11 cellular contexts compared by ENCODE assay signal in genomic region chr18:23998811-23999210, GRCh38. TPM values are rescaled to one million over a fixed set of nuclear protein-coding genes. Genes with fewer than 3 reads are reported as not detected.
DNase-seq lines count a peak whose midpoint lies in the region; ATAC-seq and TF ChIP-seq lines count a peak whose summit lies in the region.
"Had no signal": no experiment of that assay in that cellular context is flagged by ENCODE, and none has a peak within 500 bp of the region (broad histone marks: within the 10 kb centered on the region; RNA-seq: fewer than 3 reads in every experiment).

No MANE protein-coding gene starts in this region.

- TF ChIP-seq CTCF in fibroblast of the aortic adventitia (IDR thresholded peaks at IDR 0.05; ENCODE audit: insufficient read depth, low read length), result no peak
- TF ChIP-seq CTCF in GM10248 (IDR thresholded peaks at IDR 0.05; ENCODE audit: control extremely low read depth, extremely low read depth, low read depth, missing control alignments), result no peak

- ATAC-seq in HG02571 (IDR thresholded peaks at IDR 0.05; ENCODE audit: unreplicated experiment), result no peak
- ATAC-seq in GM19035 (IDR thresholded peaks at IDR 0.05; ENCODE audit: unreplicated experiment), result no peak

- CTCF ChIA-PET in GM10248 (lab: Yijun Ruan, JAX), result interaction anchor here (0.7 to 2.9 kb wide), 7 partner anchors 10 to 80 kb away, joined by 3 to 11 read pairs (median 3); no protein-coding TSS in a partner anchor

- H3K4me3 ChIP-seq in fibroblast of the aortic adventitia (ENCODE audit: low read depth, low read length), result no peak overlapping the region

- DNase-seq in Caki2 (ENCODE audit: low read depth) (peak; percentile 47), NCI-H1105 (lab: John Stamatoyannopoulos, UW) (peak; percentile 96), NCI-H774 (lab: John Stamatoyannopoulos, UW) (peak; percentile 94), fibroblast of the aortic adventitia (ENCODE audit: low read depth) (peak; percentile 25), GM10248 (ENCODE audit: extremely low spot score) (no peak), cerebellar nuclear complex (lab: John Stamatoyannopoulos, UW) (no peak)
- DNase-seq: activated effector memory CD4-positive, alpha-beta T cell treated with Interleukin-2 at 50 U/mL for 16 hours; NCI-H226; stimulated activated CD4-positive, alpha-beta T cell treated with anti-CD3 and anti-CD28 coated beads, Interleukin-1b, Interleukin-23, amount 100 ng/mL, for 48 hours had no signal

- POLR2A ChIA-PET in GM10248 (lab: Yijun Ruan, JAX), result no interaction called here

- in situ Hi-C loops in Caki2 (cut with HindIII; ENCODE audit: low pct_unique_long_range_greater_than_20kb, low sequenced_read_pairs), result no loop called here

RNA-seq across cellular contexts. Expression of gene TTC39C, which starts 15.7 kb away (rescaled TPM):
- total RNA-seq in Caki2 (2014; rRNA removed; shearing (Covaris generic); ENCODE audit: low replicate concordance), result 2.7 and 9.8 TPM in 2 replicates
- 51.8 and 59.4 TPM in 2 replicates for total RNA-seq in fibroblast of the aortic adventitia (ENCODE audit: low replicate concordance)

Comparison
In these comparisons a context has a peak if more than half of its experiments do, and no peak if none do; other contexts are left out.
1. DNase-seq: peak in Caki2 (single experiment), NCI-H1105 (single experiment), NCI-H774 (single experiment) and fibroblast of the aortic adventitia (single experiment); none in GM10248 (single experiment) and cerebellar nuclear complex (0 of 2).